9 cellular contexts compared by ENCODE assay signal in the genomic region with DNA sequence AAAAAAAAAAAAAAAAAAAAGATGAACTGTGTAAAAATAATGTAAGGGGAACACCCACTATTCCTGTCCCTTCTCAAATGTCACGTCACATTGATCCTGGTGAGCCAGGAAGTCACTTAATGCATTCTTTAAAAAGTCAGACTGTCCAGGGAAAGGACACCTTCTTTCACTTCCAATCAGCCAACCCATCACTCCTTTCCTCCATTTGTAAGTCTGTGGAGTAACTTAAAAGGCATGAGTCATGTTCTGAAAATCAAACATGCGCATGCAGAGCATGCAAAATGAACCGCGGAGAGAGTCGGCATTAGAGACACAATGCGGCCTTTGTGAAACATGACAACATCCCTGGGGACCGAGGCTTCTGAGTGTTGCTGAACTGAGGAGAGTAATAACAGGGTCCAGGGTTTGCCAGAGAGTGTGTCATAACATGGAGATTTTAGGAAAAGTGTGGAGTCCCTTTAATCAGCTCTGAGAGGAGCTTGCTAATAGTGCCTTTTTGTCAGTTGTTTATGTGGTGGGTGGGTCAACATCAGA.
DNase-seq lines count a peak whose midpoint lies in the region; ATAC-seq and TF ChIP-seq lines count a peak whose summit lies in the region.
"Had no signal": no experiment of that assay in that cellular context is flagged by ENCODE, and none has a peak within 500 bp of the region (broad histone marks: within the 10 kb centered on the region; RNA-seq: fewer than 3 reads in every experiment).

No MANE protein-coding gene starts in this region.

- H3K27me3 Mint-ChIP-seq in GM23338 (ENCODE audit: insufficient read depth, low read depth, poor library complexity) = peaks cover 1% of the 10 kb centered on the region

- TF ChIP-seq EP300 in neural cell (conservative IDR thresholded peaks at IDR 0.05; ENCODE audit: poor library complexity, severe bottlenecking) = peak; percentile 19

- H2AFZ ChIP-seq in GM23338 (no peak overlapping the region), neural cell (ENCODE audit: low read depth, low read length) (no peak overlapping the region)

- ATAC-seq in GM23338 = peak; percentile 85

- H3K9me3 Mint-ChIP-seq in GM23338 = no peaks in the 10 kb centered on the region
- H3K9me3 Mint-ChIP-seq: stimulated activated naive CD8-positive, alpha-beta T cell treated with anti-CD3 and anti-CD28 coated beads, Interleukin-15, Interleukin-2, amounts not matched to agents 100 ng/mL and 50 ng/mL, for 24 hours had no signal

- no peak overlapping the region for H3K9ac ChIP-seq in neural cell (ENCODE audit: low read length)

- H3K4me3 Mint-ChIP-seq in GM23338 = peak overlapping the region; percentile 51
- H3K4me3 Mint-ChIP-seq: stimulated activated naive CD8-positive, alpha-beta T cell treated with anti-CD3 and anti-CD28 coated beads, Interleukin-15, Interleukin-2, amounts not matched to agents 100 ng/mL and 50 ng/mL, for 24 hours had no signal

- H3K4me3 ChIP-seq in GM23338 (peak overlapping the region; percentile 18), epithelial cell of esophagus (ENCODE audit: low read length) (no peak overlapping the region), neural cell (ENCODE audit: low read length) (no peak overlapping the region), thyroid gland (replicated peaks in 1 of 3) (no peak overlapping the region), ascending aorta (no peak overlapping the region)

- no peaks in the 10 kb centered on the region for H3K36me3 ChIP-seq in GM23338 (ENCODE audit: insufficient read depth)
- H3K36me3 ChIP-seq in neural cell (ENCODE audit: insufficient read depth, low read length) = no peaks in the 10 kb centered on the region
- no peaks in the 10 kb centered on the region for H3K36me3 ChIP-seq in thyroid gland
- H3K36me3 ChIP-seq in ascending aorta = no peaks in the 10 kb centered on the region

- intact Hi-C loops in thyroid gland (cut with DNase I) = no loop called here
- intact Hi-C loops in ascending aorta (cut with DNase I) = no loop called here

- TF ChIP-seq RAD21 in neural cell (conservative IDR thresholded peaks at IDR 0.05) = no peak

- peak overlapping the region; percentile 95 for H3K27ac Mint-ChIP-seq in GM23338
- H3K27ac Mint-ChIP-seq: stimulated activated naive CD8-positive, alpha-beta T cell treated with anti-CD3 and anti-CD28 coated beads, Interleukin-15, Interleukin-2, amounts not matched to agents 100 ng/mL and 50 ng/mL, for 24 hours had no signal

- H3F3A ChIP-seq in GM23338 (replicated peaks; ENCODE audit: low read depth) (no peaks in the 10 kb centered on the region), neural cell (ENCODE audit: insufficient read depth, low read length, poor library complexity, severe bottlenecking) (peaks cover 3% of the 10 kb centered on the region)

- peak; percentile 41 for DNase-seq in DMS53 treated with DMSO at 0.1 percent for 48 hours (lab: John Stamatoyannopoulos, UW; ENCODE audit: unreplicated experiment)
- peak; percentile 88 for DNase-seq in GM23338 (ENCODE audit: low spot score)
- peak; percentile 91 for DNase-seq in NCI-H1436 (lab: John Stamatoyannopoulos, UW)
- DNase-seq in epithelial cell of esophagus (ENCODE audit: low read depth) = peak; percentile 80
- no peak for DNase-seq in stimulated activated CD8-positive, alpha-beta memory T cell treated with anti-CD3 and anti-CD28 coated beads, Interleukin-4, amount 100 ng/mL, for 48 hours
- no peak for DNase-seq in thyroid gland
- DNase-seq in ascending aorta (ENCODE audit: low spot score in 2 of 2) = no peak

- no peaks in the 10 kb centered on the region for H3K27me3 ChIP-seq in GM23338 (ENCODE audit: insufficient read depth)
- H3K27me3 ChIP-seq in neural cell (ENCODE audit: insufficient read depth, low read depth, low read length) = no peaks in the 10 kb centered on the region
- H3K27me3 ChIP-seq in thyroid gland = no peaks in the 10 kb centered on the region
- no peaks in the 10 kb centered on the region for H3K27me3 ChIP-seq in ascending aorta

- H3K4me2 ChIP-seq in GM23338 = peak overlapping the region; percentile 30
- H3K4me2 ChIP-seq in neural cell (ENCODE audit: low read length) = no peak overlapping the region

- H3K4me1 ChIP-seq in GM23338 (ENCODE audit: insufficient read depth) (peaks cover 59% of the 10 kb centered on the region), thyroid gland (no peaks in the 10 kb centered on the region), ascending aorta (no peaks in the 10 kb centered on the region)

- no peaks in the 10 kb centered on the region for H3K9me2 ChIP-seq in GM23338 (ENCODE audit: insufficient read depth)
- no peaks in the 10 kb centered on the region for H3K9me2 ChIP-seq in neural cell (ENCODE audit: insufficient read depth, low read length)

- H3K79me2 ChIP-seq in GM23338 (replicated peaks; ENCODE audit: insufficient read depth) = no peaks in the 10 kb centered on the region
- no peaks in the 10 kb centered on the region for H3K79me2 ChIP-seq in neural cell (replicated peaks; ENCODE audit: insufficient read depth, low read length)

- H3K36me3 Mint-ChIP-seq in GM23338 (ENCODE audit: low read depth) = no peaks in the 10 kb centered on the region

- WGBS in thyroid gland, 2 donors = 51 to 57% methylated on average over 7 of the region's 7 CpGs

- peaks cover 61% of the 10 kb centered on the region for H3K4me1 Mint-ChIP-seq in GM23338

- TF ChIP-seq CTCF in GM23338 (conservative IDR thresholded peaks at IDR 0.05; ENCODE audit: low read depth in 2 of 2) (no peak), epithelial cell of esophagus (IDR thresholded peaks at IDR 0.05; ENCODE audit: insufficient read depth, low read depth, low read length, missing control alignments) (no peak), neural cell (IDR thresholded peaks at IDR 0.05; ENCODE audit: poor library complexity, severe bottlenecking) (no peak), thyroid gland (IDR thresholded peaks at IDR 0.05) (no peak), ascending aorta (IDR thresholded peaks at IDR 0.05) (no peak)

- H4K20me1 ChIP-seq in GM23338 (replicated peaks; ENCODE audit: insufficient read depth) (no peaks in the 10 kb centered on the region), neural cell (ENCODE audit: insufficient read depth) (no peaks in the 10 kb centered on the region)

- no peak for TF ChIP-seq POLR2A in thyroid gland (IDR thresholded peaks at IDR 0.05)

- H3K9me3 ChIP-seq in neural cell (ENCODE audit: low read length) (no peaks in the 10 kb centered on the region), thyroid gland (no peaks in the 10 kb centered on the region), ascending aorta (no peaks in the 10 kb centered on the region)

- H3K27ac ChIP-seq in GM23338 (ENCODE audit: low read depth) = peak overlapping the region; percentile 65
- H3K27ac ChIP-seq in neural cell (ENCODE audit: low read length) = no peak overlapping the region
- H3K27ac ChIP-seq in thyroid gland = no peak overlapping the region
- H3K27ac ChIP-seq in ascending aorta = no peak overlapping the region

TF ChIP-seq in GM23338, 12 proteins besides CTCF, POLR2A, EP300 and RAD21:
- peak; percentile 51 for TF ChIP-seq NANOG (IDR thresholded peaks at IDR 0.05; ENCODE audit: borderline replicate concordance)
- no peak for TF ChIP-seq ZNF114 (CRISPR knock-in tag; IDR thresholded peaks at IDR 0.05)

TF ChIP-seq in neural cell, 6 proteins besides CTCF, POLR2A, EP300 and RAD21:
- TF ChIP-seq, protein P1, sequence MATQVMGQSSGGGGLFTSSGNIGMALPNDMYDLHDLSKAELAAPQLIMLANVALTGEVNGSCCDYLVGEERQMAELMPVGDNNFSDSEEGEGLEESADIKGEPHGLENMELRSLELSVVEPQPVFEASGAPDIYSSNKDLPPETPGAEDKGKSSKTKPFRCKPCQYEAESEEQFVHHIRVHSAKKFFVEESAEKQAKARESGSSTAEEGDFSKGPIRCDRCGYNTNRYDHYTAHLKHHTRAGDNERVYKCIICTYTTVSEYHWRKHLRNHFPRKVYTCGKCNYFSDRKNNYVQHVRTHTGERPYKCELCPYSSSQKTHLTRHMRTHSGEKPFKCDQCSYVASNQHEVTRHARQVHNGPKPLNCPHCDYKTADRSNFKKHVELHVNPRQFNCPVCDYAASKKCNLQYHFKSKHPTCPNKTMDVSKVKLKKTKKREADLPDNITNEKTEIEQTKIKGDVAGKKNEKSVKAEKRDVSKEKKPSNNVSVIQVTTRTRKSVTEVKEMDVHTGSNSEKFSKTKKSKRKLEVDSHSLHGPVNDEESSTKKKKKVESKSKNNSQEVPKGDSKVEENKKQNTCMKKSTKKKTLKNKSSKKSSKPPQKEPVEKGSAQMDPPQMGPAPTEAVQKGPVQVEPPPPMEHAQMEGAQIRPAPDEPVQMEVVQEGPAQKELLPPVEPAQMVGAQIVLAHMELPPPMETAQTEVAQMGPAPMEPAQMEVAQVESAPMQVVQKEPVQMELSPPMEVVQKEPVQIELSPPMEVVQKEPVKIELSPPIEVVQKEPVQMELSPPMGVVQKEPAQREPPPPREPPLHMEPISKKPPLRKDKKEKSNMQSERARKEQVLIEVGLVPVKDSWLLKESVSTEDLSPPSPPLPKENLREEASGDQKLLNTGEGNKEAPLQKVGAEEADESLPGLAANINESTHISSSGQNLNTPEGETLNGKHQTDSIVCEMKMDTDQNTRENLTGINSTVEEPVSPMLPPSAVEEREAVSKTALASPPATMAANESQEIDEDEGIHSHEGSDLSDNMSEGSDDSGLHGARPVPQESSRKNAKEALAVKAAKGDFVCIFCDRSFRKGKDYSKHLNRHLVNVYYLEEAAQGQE (IDR thresholded peaks at IDR 0.05; ENCODE audit: borderline replicate concordance) = no peak
- TF ChIP-seq POLR2AphosphoS5 (IDR thresholded peaks at IDR 0.05) = peak; percentile 26

Comparison
In these comparisons a context has a peak if more than half of its experiments do, and no peak if none do; other contexts are left out.
1. DNase-seq: peak in DMS53 treated with DMSO at 0.1 percent for 48 hours (single experiment), GM23338 (single experiment), NCI-H1436 (single experiment) and epithelial cell of esophagus (single experiment); none in stimulated activated CD8-positive, alpha-beta memory T cell treated with anti-CD3 and anti-CD28 coated beads, Interleukin-4, amount 100 ng/mL, for 48 hours (single experiment), thyroid gland (0 of 2) and ascending aorta (0 of 2).